ENCODE assay signal across 12 cellular contexts in the genomic region with DNA sequence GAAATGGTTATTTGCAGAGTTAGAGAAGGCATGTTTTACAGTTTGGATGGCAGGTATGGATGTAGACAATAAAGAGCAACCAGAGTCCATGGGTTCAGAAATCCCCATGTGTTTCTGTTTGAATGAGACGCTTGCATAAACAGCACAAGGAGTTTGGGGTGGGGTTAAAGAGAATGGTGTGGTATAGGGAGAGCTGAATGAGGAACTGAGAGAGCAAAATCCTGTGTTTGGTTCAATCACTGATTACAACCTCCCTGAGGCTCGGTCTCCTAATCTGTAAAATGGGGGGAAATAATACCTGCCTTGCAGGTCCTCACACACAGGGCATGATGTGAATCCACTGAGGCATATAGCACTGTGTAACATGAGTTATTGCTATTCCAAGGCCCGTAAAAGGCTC. TPM values are rescaled to one million over a fixed set of nuclear protein-coding genes. Genes with fewer than 3 reads are reported as not detected.
DNase-seq lines count a peak whose midpoint lies in the region; ATAC-seq and TF ChIP-seq lines count a peak whose summit lies in the region.
"Had no signal": no experiment of that assay in that cellular context is flagged by ENCODE, and none has a peak within 500 bp of the region (broad histone marks: within the 10 kb centered on the region; RNA-seq: fewer than 3 reads in every experiment).

No MANE protein-coding gene starts in this region.

- H3K27me3 Mint-ChIP-seq in nephron progenitor cell (ENCODE audit: low read depth, poor library complexity) = no peaks in the 10 kb centered on the region
- H3K27me3 Mint-ChIP-seq in natural killer cell treated with Interleukin-12 subunit alpha and Interleukin-12 subunit beta and Interleukin-15 and Interleukin-18, amount 100 ng/mL, for 72 hours = peaks cover 21 to 42% of the 10 kb centered on the region in 2 donors

- H3K4me1 Mint-ChIP-seq in nephron progenitor cell = peaks cover 22% of the 10 kb centered on the region
- no peaks in the 10 kb centered on the region for H3K4me1 Mint-ChIP-seq in natural killer cell treated with Interleukin-12 subunit alpha and Interleukin-12 subunit beta and Interleukin-15 and Interleukin-18, amount 100 ng/mL, for 72 hours (ENCODE audit: low read depth in 2 of 2)
- H3K4me1 Mint-ChIP-seq: neural crest cell had no signal

- ATAC-seq in GM18909 (IDR thresholded peaks at IDR 0.05; ENCODE audit: poor library complexity, unreplicated experiment) = peak; percentile 88
- ATAC-seq in GM21786 (IDR thresholded peaks at IDR 0.05; ENCODE audit: unreplicated experiment) = peak; percentile 76
- ATAC-seq in HG03432 (IDR thresholded peaks at IDR 0.05; ENCODE audit: unreplicated experiment) = peak; percentile 90
- ATAC-seq in natural killer cell treated with Interleukin-12 subunit alpha and Interleukin-12 subunit beta and Interleukin-15 and Interleukin-18, amount 100 ng/mL, for 72 hours = no peak
- no peak for ATAC-seq in activated naive CD4-positive, alpha-beta T cell treated with anti-CD3 and anti-CD28 coated beads, Interleukin-2, amount 50 U/mL, for 72 hours
- ATAC-seq: activated T-cell treated with anti-CD3 and anti-CD28 coated beads, Interleukin-2, amount 50 U/mL, for 72 hours had no signal

- H3K27ac Mint-ChIP-seq in nephron progenitor cell = peak overlapping the region; percentile 9
- no peak overlapping the region for H3K27ac Mint-ChIP-seq in natural killer cell treated with Interleukin-12 subunit alpha and Interleukin-12 subunit beta and Interleukin-15 and Interleukin-18, amount 100 ng/mL, for 72 hours
- H3K27ac Mint-ChIP-seq in activated naive CD4-positive, alpha-beta T cell treated with anti-CD3 and anti-CD28 coated beads, Interleukin-2, amount 50 U/mL, for 72 hours = peak overlapping the region in 1 of 2 donors; percentile 17
- H3K27ac Mint-ChIP-seq: activated T-cell treated with anti-CD3 and anti-CD28 coated beads, Interleukin-2, amount 50 U/mL, for 72 hours had no signal

- no peaks in the 10 kb centered on the region for H3K9me3 Mint-ChIP-seq in nephron progenitor cell
- H3K9me3 Mint-ChIP-seq in natural killer cell treated with Interleukin-12 subunit alpha and Interleukin-12 subunit beta and Interleukin-15 and Interleukin-18, amount 100 ng/mL, for 72 hours = peaks cover 3% of the 10 kb centered on the region
- no peaks in the 10 kb centered on the region for H3K9me3 Mint-ChIP-seq in activated naive CD4-positive, alpha-beta T cell treated with anti-CD3 and anti-CD28 coated beads, Interleukin-2, amount 50 U/mL, for 72 hours
- H3K9me3 Mint-ChIP-seq: activated T-cell treated with anti-CD3 and anti-CD28 coated beads, Interleukin-2, amount 50 U/mL, for 72 hours; neural crest cell had no signal

- TF ChIP-seq CTCF in nephron progenitor cell (IDR thresholded peaks at IDR 0.05) = no peak

- no peaks in the 10 kb centered on the region for H3K36me3 Mint-ChIP-seq in nephron progenitor cell (ENCODE audit: low read depth)
- no peaks in the 10 kb centered on the region for H3K36me3 Mint-ChIP-seq in natural killer cell treated with Interleukin-12 subunit alpha and Interleukin-12 subunit beta and Interleukin-15 and Interleukin-18, amount 100 ng/mL, for 72 hours
- H3K36me3 Mint-ChIP-seq in activated naive CD4-positive, alpha-beta T cell treated with anti-CD3 and anti-CD28 coated beads, Interleukin-2, amount 50 U/mL, for 72 hours = no peaks in the 10 kb centered on the region

- no peak overlapping the region for H3K4me3 Mint-ChIP-seq in nephron progenitor cell
- no peak overlapping the region for H3K4me3 Mint-ChIP-seq in natural killer cell treated with Interleukin-12 subunit alpha and Interleukin-12 subunit beta and Interleukin-15 and Interleukin-18, amount 100 ng/mL, for 72 hours
- H3K4me3 Mint-ChIP-seq: activated T-cell treated with anti-CD3 and anti-CD28 coated beads, Interleukin-2, amount 50 U/mL, for 72 hours; neural crest cell had no signal

- no peak for DNase-seq in nephron progenitor cell
- DNase-seq in natural killer cell treated with Interleukin-12 subunit alpha and Interleukin-12 subunit beta and Interleukin-15 and Interleukin-18, amount 100 ng/mL, for 72 hours (ENCODE audit: low spot score) = no peak
- DNase-seq in GOT3 (lab: John Stamatoyannopoulos, UW) = no peak
- DNase-seq in activated naive CD4-positive, alpha-beta T cell treated with anti-CD3 and anti-CD28 coated beads, Interleukin-2, amount 50 U/mL, for 72 hours (ENCODE audit: low spot score in 2 of 2) = no peak
- DNase-seq in NCI-H128 (lab: John Stamatoyannopoulos, UW; ENCODE audit: unreplicated experiment) = no peak
- DNase-seq: activated T-cell treated with anti-CD3 and anti-CD28 coated beads, Interleukin-2, amount 50 U/mL, for 72 hours; DMS79; stimulated activated CD4-positive, alpha-beta T cell treated with anti-CD3 and anti-CD28 coated beads, Interleukin-4, amount 100 ng/mL, for 1 hour had no signal

RNA-seq across cellular contexts. Expression of a gene that starts 23.7 kb away (rescaled TPM):
- not detected for total RNA-seq in natural killer cell treated with Interleukin-12 subunit alpha and Interleukin-12 subunit beta and Interleukin-15 and Interleukin-18, amount 100 ng/mL, for 72 hours
- total RNA-seq in activated naive CD4-positive, alpha-beta T cell treated with anti-CD3 and anti-CD28 coated beads, Interleukin-2, amount 50 U/mL, for 72 hours = not detected

RNA-seq across cellular contexts. Expression of a gene that starts 49.0 kb away (rescaled TPM):
- not detected for total RNA-seq in natural killer cell treated with Interleukin-12 subunit alpha and Interleukin-12 subunit beta and Interleukin-15 and Interleukin-18, amount 100 ng/mL, for 72 hours
- total RNA-seq in activated naive CD4-positive, alpha-beta T cell treated with anti-CD3 and anti-CD28 coated beads, Interleukin-2, amount 50 U/mL, for 72 hours = under 1 TPM in 1 of 2 donors, not detected in 1; 0.12 TPM
- total RNA-seq: activated T-cell treated with anti-CD3 and anti-CD28 coated beads, Interleukin-2, amount 50 U/mL, for 72 hours had no signal

Comparison
In these comparisons a context has a peak if more than half of its experiments do, and no peak if none do; other contexts are left out.
1. ATAC-seq: peak in GM18909 (single experiment), GM21786 (single experiment) and HG03432 (single experiment); none in natural killer cell treated with Interleukin-12 subunit alpha and Interleukin-12 subunit beta and Interleukin-15 and Interleukin-18, amount 100 ng/mL, for 72 hours (0 of 2) and activated naive CD4-positive, alpha-beta T cell treated with anti-CD3 and anti-CD28 coated beads, Interleukin-2, amount 50 U/mL, for 72 hours (0 of 2).